In the genomic region with DNA sequence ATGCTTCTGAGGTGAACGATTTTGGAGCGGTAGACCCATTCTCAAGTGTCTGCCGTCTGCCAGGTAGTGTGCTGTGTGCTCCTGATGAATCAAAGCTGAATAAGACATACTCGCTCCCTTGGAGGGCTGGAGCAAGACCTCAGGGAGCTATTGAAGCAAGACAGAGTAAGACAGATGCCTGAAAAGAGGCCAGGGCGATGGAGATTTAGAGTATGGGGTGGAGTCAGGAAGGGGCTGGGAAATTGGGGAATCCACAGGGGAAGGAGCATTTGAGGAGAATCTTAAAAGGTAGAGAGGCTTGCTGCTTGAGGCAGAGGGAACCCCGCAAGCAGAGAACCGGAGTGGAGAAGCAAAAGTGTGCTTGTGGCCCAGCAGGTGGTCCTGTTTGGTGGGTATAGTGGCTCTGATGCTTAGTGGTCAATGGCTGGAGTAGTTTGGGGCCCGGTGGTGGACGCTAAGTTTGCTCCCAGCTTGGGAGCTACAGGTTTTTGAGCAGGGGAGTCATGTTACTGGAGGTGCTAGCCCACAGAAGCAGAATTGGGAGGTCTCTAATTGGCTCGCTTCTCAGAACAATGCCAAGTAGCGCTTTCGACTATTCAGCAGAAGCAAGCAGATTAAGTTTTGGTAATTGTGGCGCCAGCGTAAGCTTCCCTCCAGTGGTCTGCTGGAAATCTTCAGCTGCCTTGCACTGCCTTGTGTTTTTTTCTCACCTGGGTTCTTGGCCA, we compare ENCODE assay signal across 8 cellular contexts. TPM values are rescaled to one million over a fixed set of nuclear protein-coding genes. Genes with fewer than 3 reads are reported as not detected.
DNase-seq lines count a peak whose midpoint lies in the region; ATAC-seq and TF ChIP-seq lines count a peak whose summit lies in the region.

No MANE protein-coding gene starts in this region.

- no peaks in the 10 kb centered on the region for H3K9me3 ChIP-seq in neural cell (ENCODE audit: low read length)

- H3K4me3 ChIP-seq in dorsolateral prefrontal cortex (peak overlapping the region; percentile 33 to 88 (median 75)), neural cell (ENCODE audit: low read length) (peak overlapping the region; percentile 80)

- no peak for ATAC-seq in GM18511 (IDR thresholded peaks at IDR 0.05; ENCODE audit: unreplicated experiment)

- no peak for TF ChIP-seq RAD21 in neural cell (conservative IDR thresholded peaks at IDR 0.05)

- TF ChIP-seq CTCF in dorsolateral prefrontal cortex (IDR thresholded peaks at IDR 0.05 in 54 of 56, conservative IDR thresholded peaks at IDR 0.05 in 2 of 56; ENCODE audit: low read depth in 1 of 56, partially characterized antibody in 56 of 56) (no peak), neural cell (IDR thresholded peaks at IDR 0.05; ENCODE audit: poor library complexity, severe bottlenecking) (no peak)

- no peaks in the 10 kb centered on the region for H4K20me1 ChIP-seq in neural cell (ENCODE audit: insufficient read depth)

- no peaks in the 10 kb centered on the region for H3K36me3 ChIP-seq in neural cell (ENCODE audit: insufficient read depth, low read length)

- no peaks in the 10 kb centered on the region for H3F3A ChIP-seq in neural cell (ENCODE audit: insufficient read depth, low read length, poor library complexity, severe bottlenecking)

- H3K27me3 ChIP-seq in dorsolateral prefrontal cortex (no peaks in the 10 kb centered on the region), neural cell (ENCODE audit: insufficient read depth, low read depth, low read length) (no peaks in the 10 kb centered on the region)

- no peak for TF ChIP-seq EP300 in neural cell (conservative IDR thresholded peaks at IDR 0.05; ENCODE audit: poor library complexity, severe bottlenecking)

- H3K79me2 ChIP-seq in neural cell (replicated peaks; ENCODE audit: insufficient read depth, low read length) = no peaks in the 10 kb centered on the region

- H3K9me2 ChIP-seq in neural cell (ENCODE audit: insufficient read depth, low read length) = no peaks in the 10 kb centered on the region

- H3K9ac ChIP-seq in neural cell (ENCODE audit: low read length) = no peak overlapping the region

- H3K27ac ChIP-seq in dorsolateral prefrontal cortex = peak overlapping the region in 32 of 59 donors; percentile 1 to 76 (median 32)
- H3K27ac ChIP-seq in neural cell (ENCODE audit: low read length) = no peak overlapping the region

- no peak overlapping the region for H2AFZ ChIP-seq in neural cell (ENCODE audit: low read depth, low read length)

- DNase-seq in NCI-H1417 (lab: John Stamatoyannopoulos, UW) = peak; percentile 49 to 66 (median 53)
- DNase-seq in NCI-H1417 treated with DMSO at 0.1 percent for 48 hours (lab: John Stamatoyannopoulos, UW) = no peak
- peak; percentile 50 to 67 for DNase-seq in NCI-H524 (lab: John Stamatoyannopoulos, UW)
- DNase-seq in dorsolateral prefrontal cortex = peak in 1 of 10 donors; percentile 26
- no peak for DNase-seq in NCI-H345 treated with DMSO at 0.1 percent for 48 hours (lab: John Stamatoyannopoulos, UW; ENCODE audit: unreplicated experiment)
- DNase-seq in epidermal melanocyte (ENCODE audit: insufficient read length, low spot score) = no peak

- H3K4me2 ChIP-seq in neural cell (ENCODE audit: low read length) = peak overlapping the region; percentile 76

- intact Hi-C loops in dorsolateral prefrontal cortex (cut with DNase I) = loop anchor here (5.0 to 10.0 kb wide), 6 partner anchors 52 to 228 kb away; a partner anchor contains a TSS

TF ChIP-seq in neural cell, 6 proteins besides CTCF, POLR2A, EP300 and RAD21:
- no peak for TF ChIP-seq EZH2 (IDR thresholded peaks at IDR 0.05; ENCODE audit: borderline replicate concordance, insufficient read depth, low read length, poor library complexity, severe bottlenecking)

RNA-seq across cellular contexts. Expression of a gene that starts 2.0 kb away (rescaled TPM):
- 10 to 100 TPM in 115 of 120 experiments, 1 to 10 TPM in 5; 9.3 to 21.2 (median 13.1) TPM for total RNA-seq in dorsolateral prefrontal cortex
- polyA plus RNA-seq in neural cell = 7.2 and 7.5 TPM in 2 replicates
- polyA minus RNA-seq in neural cell = 10.5 and 11.0 TPM in 2 replicates

RNA-seq across cellular contexts. Expression of a gene that starts 22.8 kb away (rescaled TPM):
- 10 to 100 TPM; 10.1 to 30.4 (median 15.9) TPM for total RNA-seq in dorsolateral prefrontal cortex
- polyA plus RNA-seq in neural cell = 34.1 and 41.3 TPM in 2 replicates
- 27.2 and 27.3 TPM in 2 replicates for polyA minus RNA-seq in neural cell

RNA-seq across cellular contexts. Expression of a gene that starts 53.4 kb away (rescaled TPM):
- total RNA-seq in dorsolateral prefrontal cortex = 10 to 100 TPM; 15.1 to 52.1 (median 34.2) TPM
- 9.5 and 9.6 TPM in 2 replicates for polyA plus RNA-seq in neural cell
- 15.7 and 19.2 TPM in 2 replicates for polyA minus RNA-seq in neural cell

Comparison
In these comparisons a context has a peak if more than half of its experiments do, and no peak if none do; other contexts are left out.
1. DNase-seq: peak in NCI-H1417 (3 of 3) and NCI-H524 (2 of 2); none in NCI-H1417 treated with DMSO at 0.1 percent for 48 hours (single experiment), NCI-H345 treated with DMSO at 0.1 percent for 48 hours (single experiment) and epidermal melanocyte (single experiment).